8 cellular contexts compared by ENCODE assay signal in genomic region chr1:1122078-1122811, GRCh38. TPM values are rescaled to one million over a fixed set of nuclear protein-coding genes. Genes with fewer than 3 reads are reported as not detected.
DNase-seq lines count a peak whose midpoint lies in the region; ATAC-seq and TF ChIP-seq lines count a peak whose summit lies in the region.

No MANE protein-coding gene starts in this region.

- no peak overlapping the region for H3K9ac ChIP-seq in IMR-90 (ENCODE audit: low read depth, low read length)

- no peak overlapping the region for H2BK20ac ChIP-seq in IMR-90 (ENCODE audit: low read depth, low read length)

- TF ChIP-seq CTCF in IMR-90 (conservative IDR thresholded peaks at IDR 0.05; ENCODE audit: low read depth, low read length) (peak; percentile 91), cardiac muscle cell (IDR thresholded peaks at IDR 0.05; ENCODE audit: low read depth, low read length) (peak; percentile 84), transverse colon (IDR thresholded peaks at IDR 0.05) (peak; percentile 90 to 98 (median 92))

- intact Hi-C loops in IMR-90 (cut with micrococcal nuclease) (loop anchor here (1.0 to 5.0 kb wide), 3 partner anchors 108 to 185 kb away; partner anchors contain the start of genes ACAP3 and PUSL1), posterior vena cava (cut with DNase I) (loop anchor here in 1 of 2 donors (5.0 kb wide), 1 partner anchor 170 kb away; no protein-coding TSS in a partner anchor), transverse colon (cut with DNase I; ENCODE audit: low total_unique reads) (loop anchor here (2.0 kb wide), 1 partner anchor 169 kb away; no protein-coding TSS in a partner anchor)

- POLR2A ChIA-PET in IMR-90 (lab: Charles Lee; ENCODE audit: unreplicated experiment) = interaction anchor here (0.5 kb wide), 1 partner anchor 157 kb away, joined by 4 read pairs; no protein-coding TSS in a partner anchor

- H3K4me1 ChIP-seq in IMR-90 (ENCODE audit: control insufficient read depth, insufficient read depth, low read length) (no peaks in the 10 kb centered on the region), cardiac muscle cell (ENCODE audit: low read depth) (no peaks in the 10 kb centered on the region), transverse colon (peaks cover 10 to 47% (median 39%) of the 10 kb centered on the region in 4 donors)

- peak overlapping the region in 1 of 2 experiments; percentile 66; a peak in 1 of 4 replicates for H4K8ac ChIP-seq in IMR-90 (ENCODE audit: low read depth in 2 of 2, low read length in 2 of 2)

- WGBS in IMR-90 (ENCODE audit: extremely low coverage in 2 of 2, insufficient read length in 1 of 2), 2 experiments = 13% methylated on average over 15 of the region's 39 CpGs; no CpG with 5 or more reads in 1 of the 2 experiments
- 0 to 10% methylated on average over 11 to 15 of the region's 39 CpGs for WGBS in transverse colon (ENCODE audit: low coverage in 1 of 2), 2 donors

- no peaks in the 10 kb centered on the region; the same call in 1 of the 2 replicates for H3K27me3 ChIP-seq in IMR-90 (ENCODE audit: control insufficient read depth, insufficient read depth, low read length)
- H3K27me3 ChIP-seq in cardiac muscle cell = peaks cover 33% of the 10 kb centered on the region
- H3K27me3 ChIP-seq in transverse colon = peaks cover 15% of the 10 kb centered on the region

- H3K27ac Mint-ChIP-seq in activated naive CD8-positive, alpha-beta T cell treated with anti-CD3 and anti-CD28 coated beads for 36 hours = no peak overlapping the region

- H3K4ac ChIP-seq in IMR-90 (ENCODE audit: low read depth, low read length) = peak overlapping the region; percentile 54

- H3K9me1 ChIP-seq in IMR-90 (ENCODE audit: insufficient read depth, low read length) = peaks cover 9% of the 10 kb centered on the region

- dilution Hi-C loops in IMR-90 (cut with HindIII; ENCODE audit: low sequenced_read_pairs, unreplicated experiment) = no loop called here

- H3K9me3 Mint-ChIP-seq in activated naive CD8-positive, alpha-beta T cell treated with anti-CD3 and anti-CD28 coated beads for 36 hours = peaks cover 6% of the 10 kb centered on the region

- peak; percentile 96 for TF ChIP-seq RAD21 in IMR-90 (IDR thresholded peaks at IDR 0.05; ENCODE audit: low read length)

- peak overlapping the region; percentile 32 for H3K4me3 Mint-ChIP-seq in activated naive CD8-positive, alpha-beta T cell treated with anti-CD3 and anti-CD28 coated beads for 36 hours

- TF ChIP-seq EP300 in transverse colon (IDR thresholded peaks at IDR 0.05; ENCODE audit: low read depth) = no peak

- H2AK5ac ChIP-seq in IMR-90 (ENCODE audit: low read depth, low read length) = peak overlapping the region; percentile 67

- no peak overlapping the region for H2BK15ac ChIP-seq in IMR-90 (ENCODE audit: low read depth, low read length)

- no TSS peak for BruUV-seq in IMR-90 (replicated peaks; lab: Mats Ljungman, UMichigan)

- H4K91ac ChIP-seq in IMR-90 (ENCODE audit: insufficient read depth, low read depth, low read length) = peak overlapping the region; percentile 51; the same call in 1 of the 2 replicates

- no peak overlapping the region for H2BK5ac ChIP-seq in IMR-90 (ENCODE audit: low read depth, low read length, poor library complexity, severe bottlenecking)

- no peaks in the 10 kb centered on the region for H4K20me1 ChIP-seq in IMR-90 (ENCODE audit: insufficient read depth, low read length)

- no peak overlapping the region for H3K27ac ChIP-seq in IMR-90 (ENCODE audit: insufficient read depth, low read length)
- H3K27ac ChIP-seq in cardiac muscle cell = no peak overlapping the region
- H3K27ac ChIP-seq in transverse colon = peak overlapping the region; percentile 84 to 93 (median 92)

- CTCF ChIA-PET in IMR-90 (lab: Yijun Ruan, JAX) = interaction anchor here (0.7 to 2.0 kb wide), 7 partner anchors 107 to 183 kb away, joined by 3 to 11 read pairs (median 4); partner anchors contain the start of genes B3GALT6 and SDF4

- peak; percentile 97 for ATAC-seq in IMR-90 (ENCODE audit: low read depth)

- H3K36me3 Mint-ChIP-seq in activated naive CD8-positive, alpha-beta T cell treated with anti-CD3 and anti-CD28 coated beads for 36 hours = peaks cover 3% of the 10 kb centered on the region

- peak overlapping the region; percentile 52; the same call in 1 of the 2 replicates for H4K5ac ChIP-seq in IMR-90 (ENCODE audit: low read depth, low read length)

- peak overlapping the region; percentile 79 for H2BK120ac ChIP-seq in IMR-90 (ENCODE audit: low read depth, low read length)

- H3K56ac ChIP-seq in IMR-90 (ENCODE audit: extremely low read depth, insufficient read depth, low read length) = no peak overlapping the region

- no peaks in the 10 kb centered on the region for H3K27me3 Mint-ChIP-seq in activated naive CD8-positive, alpha-beta T cell treated with anti-CD3 and anti-CD28 coated beads for 36 hours

- H2AFZ ChIP-seq in IMR-90 (replicated peaks; ENCODE audit: low read length, poor library complexity) = peak overlapping the region; percentile 91

- peak; percentile 47; the same call in 1 of the 2 replicates for TF ChIP-seq POLR2A in IMR-90 (IDR thresholded peaks at IDR 0.05; ENCODE audit: low read depth, low read length)
- TF ChIP-seq POLR2A in transverse colon (IDR thresholded peaks at IDR 0.05) = no peak

- H3K9me3 ChIP-seq in IMR-90 (ENCODE audit: control insufficient read depth, insufficient read depth, low read length) = 0 out of 2 replicates have a peak, but pooled peaks cover 3% of the 10 kb centered on the region
- no peaks in the 10 kb centered on the region for H3K9me3 ChIP-seq in cardiac muscle cell (ENCODE audit: low read depth)
- H3K9me3 ChIP-seq in transverse colon = no peaks in the 10 kb centered on the region

- H3K79me1 ChIP-seq in IMR-90 (ENCODE audit: low read depth in 1 of 2, low read length in 2 of 2) = no peaks in the 10 kb centered on the region

- peak overlapping the region; percentile 60; the same call in 1 of the 2 replicates for H3K4me2 ChIP-seq in IMR-90 (ENCODE audit: low read depth, low read length)

- no peak overlapping the region for H3K14ac ChIP-seq in IMR-90 (replicated peaks; ENCODE audit: low read depth, low read length)

- H3K23ac ChIP-seq in IMR-90 (ENCODE audit: low read depth, low read length) = no peak overlapping the region

- H3K18ac ChIP-seq in IMR-90 (ENCODE audit: low read depth, low read length) = no peak overlapping the region; the same call in 1 of the 2 replicates

- H3K4me3 ChIP-seq in IMR-90 (ENCODE audit: insufficient read depth, low read depth, low read length) (no peak overlapping the region), cardiac muscle cell (no peak overlapping the region), transverse colon (peak overlapping the region in 3 of 4 donors; percentile 11 to 38 (median 33))

- H3K36me3 ChIP-seq in IMR-90 (ENCODE audit: control insufficient read depth, insufficient read depth, low read length) (no peaks in the 10 kb centered on the region), cardiac muscle cell (no peaks in the 10 kb centered on the region), transverse colon (no peaks in the 10 kb centered on the region)

- DNase-seq in NK-92 treated with Interleukin-12 subunit alpha and Interleukin-12 subunit beta, amount 100 ng/mL, for 24 hours (lab: John Stamatoyannopoulos, UW) = peak; percentile 12
- DNase-seq in NK-92 (lab: John Stamatoyannopoulos, UW; ENCODE audit: unreplicated experiment) = no peak
- peak; percentile 59 for DNase-seq in IMR-90
- peak; percentile 2 for DNase-seq in SKM-1 (lab: John Stamatoyannopoulos, UW; ENCODE audit: unreplicated experiment)
- peak; percentile 87 for DNase-seq in activated naive CD8-positive, alpha-beta T cell treated with anti-CD3 and anti-CD28 coated beads for 36 hours
- DNase-seq in cardiac muscle cell (ENCODE audit: low read depth in 1 of 2, low spot score in 1 of 2) = peak; percentile 80 to 89
- peak; percentile 94 for DNase-seq in posterior vena cava (ENCODE audit: low spot score)
- peak; percentile 90 for DNase-seq in transverse colon

- H2AK9ac ChIP-seq in IMR-90 (replicated peaks; ENCODE audit: low read depth, low read length, poor library complexity) = peak overlapping the region; percentile 70

- in situ Hi-C loops in IMR-90 (cut with MboI; ENCODE audit: low sequenced_read_pairs) = no loop called here
- in situ Hi-C loops in transverse colon (cut with MboI; ENCODE audit: low pct_ligation_motif_present in 1 of 4, low pct_unique_long_range_greater_than_20kb in 1 of 4, low sequenced_read_pairs in 3 of 4) = loop anchor here in 1 of 4 donors (25.0 kb wide), 1 partner anchor 140 kb away; the partner anchor contains the start of gene UBE2J2

- peaks cover 5% of the 10 kb centered on the region for H3K4me1 Mint-ChIP-seq in activated naive CD8-positive, alpha-beta T cell treated with anti-CD3 and anti-CD28 coated beads for 36 hours

TF ChIP-seq in IMR-90, 13 proteins besides CTCF, POLR2A, EP300 and RAD21 (continues in another document):
- no peak for TF ChIP-seq NFE2L2 (IDR thresholded peaks at IDR 0.05; ENCODE audit: low read depth, low read length)
- TF ChIP-seq BHLHE40 (IDR thresholded peaks at IDR 0.05; ENCODE audit: low read depth, low read length) = no peak

RNA-seq across cellular contexts. Expression of gene C1orf159, which starts 6.4 kb away (rescaled TPM):
- 2.5 and 2.9 TPM in 2 replicates for total RNA-seq in IMR-90 (2012; rRNA removed)
- polyA plus RNA-seq in IMR-90 (2012; rRNA removed) = 12.6 and 15.5 TPM in 2 replicates
- 8.0 and 11.2 TPM in 2 replicates for polyA plus RNA-seq in IMR-90 (2012; cell fraction: cytosol; rRNA removed)
- polyA plus RNA-seq in IMR-90 (2012; cell fraction: nucleus; rRNA removed; ENCODE audit: low replicate concordance) = 44.8 and 112 TPM in 2 replicates
- 10 to 100 TPM; 18.9 to 19.0 TPM for total RNA-seq in activated naive CD8-positive, alpha-beta T cell treated with anti-CD3 and anti-CD28 coated beads for 36 hours
- 21.8 and 36.2 TPM in 2 replicates for total RNA-seq in cardiac muscle cell
- 17.7 and 21.7 TPM in 2 replicates for polyA plus RNA-seq in cardiac muscle cell
- total RNA-seq in posterior vena cava = 1 to 10 TPM; 6.7 to 7.4 TPM
- total RNA-seq in transverse colon = 100 to 1,000 TPM in 1 of 4 donors, 10 to 100 TPM in 3; 23.6 to 108 (median 47.3) TPM

RNA-seq across cellular contexts. Expression of gene RNF223, which starts 48.1 kb away (rescaled TPM):
- total RNA-seq in IMR-90 (2012; rRNA removed) = not detected in 2 replicates
- polyA plus RNA-seq in IMR-90 (2012; rRNA removed) = not detected in 2 replicates
- not detected in 2 replicates for polyA plus RNA-seq in IMR-90 (2012; cell fraction: cytosol; rRNA removed)
- polyA plus RNA-seq in IMR-90 (2012; cell fraction: nucleus; rRNA removed; ENCODE audit: low replicate concordance) = not detected in 2 replicates
- not detected for total RNA-seq in activated naive CD8-positive, alpha-beta T cell treated with anti-CD3 and anti-CD28 coated beads for 36 hours
- 0.33 and 1.7 TPM in 2 replicates for total RNA-seq in cardiac muscle cell
- polyA plus RNA-seq in cardiac muscle cell = not detected in 2 replicates
- total RNA-seq in posterior vena cava = not detected
- total RNA-seq in transverse colon = 1 to 10 TPM; 3.0 to 7.5 (median 5.0) TPM

RNA-seq across cellular contexts. Expression of gene TTLL10, which starts 51.4 kb away (rescaled TPM):
- total RNA-seq in IMR-90 (2012; rRNA removed) (not detected in 2 replicates), cardiac muscle cell (not detected in 2 replicates), posterior vena cava (under 1 TPM in 1 of 2 donors, not detected in 1; 0.19 TPM), transverse colon (under 1 TPM in 2 of 4 donors, not detected in 2; 0.40 to 0.48 TPM)
- polyA plus RNA-seq in IMR-90 (2012; rRNA removed) (not detected in 2 replicates), cardiac muscle cell (0.31 TPM in 1 of 2 replicates, not detected in the other)
- not detected in 2 replicates for polyA plus RNA-seq in IMR-90 (2012; cell fraction: cytosol; rRNA removed)
- polyA plus RNA-seq in IMR-90 (2012; cell fraction: nucleus; rRNA removed; ENCODE audit: low replicate concordance) = not detected in 2 replicates
- total RNA-seq in activated naive CD8-positive, alpha-beta T cell treated with anti-CD3 and anti-CD28 coated beads for 36 hours = not detected

Comparison
In these comparisons a context has a peak if more than half of its experiments do, and no peak if none do; other contexts are left out.
1. H3K27ac ChIP-seq: peak in transverse colon (4 of 4); none in IMR-90 (single experiment) and cardiac muscle cell (single experiment).
2. H3K4me3 ChIP-seq: peak in transverse colon (3 of 4); none in IMR-90 (single experiment) and cardiac muscle cell (single experiment).
3. Peak in every context shown above with its lines, with median percentiles within 50 percentile points of each other: CTCF ChIP-seq.